8 cellular contexts compared by ENCODE assay signal in the genomic region with DNA sequence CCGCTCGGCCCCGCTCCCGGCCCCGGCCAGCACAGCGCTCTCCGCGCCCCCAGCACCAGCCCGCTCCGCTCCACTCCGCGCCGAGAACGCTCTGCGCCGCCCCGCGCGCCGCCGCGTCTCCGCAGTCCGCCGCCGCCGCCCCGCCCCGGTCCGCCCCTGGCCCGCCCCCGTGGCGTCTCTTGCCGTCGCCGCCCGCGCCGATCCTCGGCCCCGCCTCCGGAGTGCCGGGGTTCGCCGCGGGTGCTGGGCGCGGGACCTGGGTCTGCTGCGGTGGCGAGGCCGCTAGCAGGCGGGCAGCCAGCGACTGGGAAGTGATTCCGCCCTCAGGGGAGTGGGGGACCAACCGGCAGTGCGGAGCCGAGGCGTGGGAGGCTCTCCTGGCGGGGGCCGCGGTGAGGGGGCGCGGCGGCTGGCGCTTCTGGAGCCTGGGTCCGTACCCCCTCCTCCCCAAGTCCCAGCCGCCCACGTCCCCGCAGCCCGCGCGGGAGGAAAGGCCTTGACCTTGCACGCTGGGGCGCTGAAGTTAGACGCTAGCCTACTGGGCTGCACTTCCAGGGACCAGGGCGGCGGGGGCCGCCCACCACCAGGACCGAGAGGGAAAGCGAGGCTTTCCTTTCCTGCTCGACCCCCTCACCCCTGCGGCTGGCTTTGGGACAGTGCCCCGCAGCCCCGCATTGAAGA. TPM values are rescaled to one million over a fixed set of nuclear protein-coding genes. Genes with fewer than 3 reads are reported as not detected.
A peak's percentile ranks its signal among the peaks of the same experiment; 100 is the strongest.
DNase-seq lines count a peak whose midpoint lies in the region; ATAC-seq lines count a peak whose summit lies in the region.

A gene with protein sequence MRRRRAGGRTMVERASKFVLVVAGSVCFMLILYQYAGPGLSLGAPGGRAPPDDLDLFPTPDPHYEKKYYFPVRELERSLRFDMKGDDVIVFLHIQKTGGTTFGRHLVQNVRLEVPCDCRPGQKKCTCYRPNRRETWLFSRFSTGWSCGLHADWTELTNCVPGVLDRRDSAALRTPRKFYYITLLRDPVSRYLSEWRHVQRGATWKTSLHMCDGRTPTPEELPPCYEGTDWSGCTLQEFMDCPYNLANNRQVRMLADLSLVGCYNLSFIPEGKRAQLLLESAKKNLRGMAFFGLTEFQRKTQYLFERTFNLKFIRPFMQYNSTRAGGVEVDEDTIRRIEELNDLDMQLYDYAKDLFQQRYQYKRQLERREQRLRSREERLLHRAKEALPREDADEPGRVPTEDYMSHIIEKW (minus strand): TSS at position 93 of the 681 bp plus-strand sequence. CDS start 305 bp downstream, outside the sequence.

- no peaks in the 10 kb centered on the region for H3K9me3 ChIP-seq in BLaER1 treated with 17β-estradiol and CSF1 and Interleukin-3, amounts not matched to agents 10 nM and 100 nM (replicated peaks in 1 of 11)

- DNase-seq in GM19238 (ENCODE audit: insufficient read length, low spot score) = peak; percentile 86
- DNase-seq in NOMO-1 (lab: John Stamatoyannopoulos, UW; ENCODE audit: unreplicated experiment in 2 of 2) = peak; percentile 47 to 85
- peak; percentile 96 for DNase-seq in activated CD8-positive, alpha-beta memory T cell treated with anti-CD3 and anti-CD28 coated beads for 24 hours
- DNase-seq in effector CD4-positive, alpha-beta T cell = peak; percentile 85
- DNase-seq in lung microvascular endothelial cell (ENCODE audit: low read depth in 2 of 2) = peak; percentile 87 to 89
- peak; percentile 73 to 91 (median 84) for DNase-seq in stimulated activated CD4-positive, alpha-beta T cell treated with anti-CD3 and anti-CD28 coated beads, TNF-alpha, amount 100 ng/mL, for 4 hours (ENCODE audit: low read depth in 3 of 3)

- peaks cover 0 to 40% (median 0%) of the 10 kb centered on the region in 11 experiments; a peak in 10 of 22 replicates for H3K27me3 ChIP-seq in BLaER1 treated with 17β-estradiol and CSF1 and Interleukin-3, amounts not matched to agents 10 nM and 100 nM

- H3K27ac ChIP-seq in BLaER1 treated with 17β-estradiol and CSF1 and Interleukin-3, amounts not matched to agents 10 nM and 100 nM = peak within 1 kb of the TSS in 10 of 11 experiments; percentile 40 to 68 (median 56); a peak in 18 of 22 replicates

- H3K4me2 ChIP-seq in BLaER1 treated with 17β-estradiol and CSF1 and Interleukin-3, amounts not matched to agents 10 nM and 100 nM = peak within 1 kb of the TSS; percentile 95 to 100 (median 99)

- H3K4me1 ChIP-seq in BLaER1 treated with 17β-estradiol and CSF1 and Interleukin-3, amounts not matched to agents 10 nM and 100 nM = peaks cover 52 to 88% (median 81%) of the 10 kb centered on the region in 10 experiments

- peaks cover 0 to 10% (median 0%) of the 10 kb centered on the region in 11 experiments; a peak in 5 of 22 replicates for H3K36me3 ChIP-seq in BLaER1 treated with 17β-estradiol and CSF1 and Interleukin-3, amounts not matched to agents 10 nM and 100 nM

- H4K20me1 ChIP-seq in BLaER1 treated with 17β-estradiol and CSF1 and Interleukin-3, amounts not matched to agents 10 nM and 100 nM = peaks cover 40 to 57% (median 42%) of the 10 kb centered on the region in 11 experiments

- H3K9ac ChIP-seq in BLaER1 treated with 17β-estradiol and CSF1 and Interleukin-3, amounts not matched to agents 10 nM and 100 nM = peak within 1 kb of the TSS; percentile 67 to 81 (median 79)

- H3K4me3 ChIP-seq in BLaER1 treated with 17β-estradiol and CSF1 and Interleukin-3, amounts not matched to agents 10 nM and 100 nM = peak within 1 kb of the TSS; percentile 63 to 81 (median 72)

- ATAC-seq in HG03439 (IDR thresholded peaks at IDR 0.05; ENCODE audit: unreplicated experiment) = peak; percentile 64

RNA-seq across cellular contexts. Expression of the gene that starts here (rescaled TPM):
- 10.0 and 17.9 TPM in 2 replicates for total RNA-seq in lung microvascular endothelial cell

Comparison
In these comparisons a context has a peak if more than half of its experiments do, and no peak if none do; other contexts are left out.
1. Peak in every context shown above with its lines: DNase-seq, ATAC-seq, H3K4me3 ChIP-seq and H3K27ac ChIP-seq.